15 cellular contexts compared by ENCODE assay signal in genomic region chr3:156471431-156471830, GRCh38.
"Had no signal": no experiment of that assay in that cellular context is flagged by ENCODE, and none has a peak within 500 bp of the region (broad histone marks: within the 10 kb centered on the region; RNA-seq: fewer than 3 reads in every experiment).

No MANE protein-coding gene starts in this region.

- H3K4me1 Mint-ChIP-seq: activated B cell treated with CpG ODN at 0.5 μM for 24 hours; activated CD4-positive, alpha-beta T cell treated with anti-CD3 and anti-CD28 coated beads, Interleukin-2, amount 10 ng/mL, durations not matched to agents 7 days and 5 days; activated naive CD4-positive, alpha-beta T cell treated with anti-CD3 and anti-CD28 coated beads, Interleukin-2, amount 50 U/mL, for 24 hours had no signal

- H3K4me1 ChIP-seq: esophagus squamous epithelium, left lung, vagina had no signal

- DNase-seq: activated B cell treated with CpG ODN at 0.5 μM for 24 hours; activated CD8-positive, alpha-beta memory T cell treated with anti-CD3 and anti-CD28 coated beads for 24 hours; amniotic stem cell; esophagus squamous epithelium; foreskin melanocyte; head of caudate nucleus; left lung; stimulated activated CD4-positive, alpha-beta T cell treated with anti-CD3 and anti-CD28 coated beads, Interleukin-2, amount 100 ng/mL, for 48 hours; T-helper 17 cell; testis had no signal

- H3K9me3 ChIP-seq: esophagus squamous epithelium, left lung, testis, vagina had no signal

- H3K27me3 ChIP-seq: esophagus squamous epithelium, testis, vagina had no signal

- H3K4me3 Mint-ChIP-seq: activated B cell treated with CpG ODN at 0.5 μM for 24 hours; activated CD4-positive, alpha-beta T cell treated with anti-CD3 and anti-CD28 coated beads, Interleukin-2, amount 10 ng/mL, durations not matched to agents 7 days and 5 days; activated naive CD4-positive, alpha-beta T cell treated with anti-CD3 and anti-CD28 coated beads, Interleukin-2, amount 50 U/mL, for 24 hours; natural killer cell treated with Interleukin-12 subunit alpha and Interleukin-12 subunit beta and Interleukin-15 and Interleukin-18, amount 100 ng/mL, for 72 hours; stimulated activated naive CD8-positive, alpha-beta T cell treated with anti-CD3 and anti-CD28 coated beads, Interleukin-15, Interleukin-2, amounts not matched to agents 100 ng/mL and 50 ng/mL, for 24 hours; T-helper 17 cell had no signal

- H3K4me3 ChIP-seq: esophagus squamous epithelium, left lung, testis, vagina had no signal

- H3K27ac Mint-ChIP-seq: activated B cell treated with CpG ODN at 0.5 μM for 24 hours; activated CD4-positive, alpha-beta T cell treated with anti-CD3 and anti-CD28 coated beads, Interleukin-2, amount 10 ng/mL, durations not matched to agents 7 days and 5 days; activated naive CD4-positive, alpha-beta T cell treated with anti-CD3 and anti-CD28 coated beads, Interleukin-2, amount 50 U/mL, for 24 hours; natural killer cell treated with Interleukin-12 subunit alpha and Interleukin-12 subunit beta and Interleukin-15 and Interleukin-18, amount 100 ng/mL, for 72 hours; stimulated activated naive CD8-positive, alpha-beta T cell treated with anti-CD3 and anti-CD28 coated beads, Interleukin-15, Interleukin-2, amounts not matched to agents 100 ng/mL and 50 ng/mL, for 24 hours; T-helper 17 cell had no signal

- ATAC-seq: left lung; natural killer cell treated with Interleukin-12 subunit alpha and Interleukin-12 subunit beta and Interleukin-15 and Interleukin-18, amount 100 ng/mL, for 72 hours; T-helper 17 cell had no signal

- H3K36me3 Mint-ChIP-seq: activated naive CD4-positive, alpha-beta T cell treated with anti-CD3 and anti-CD28 coated beads, Interleukin-2, amount 50 U/mL, for 24 hours; natural killer cell treated with Interleukin-12 subunit alpha and Interleukin-12 subunit beta and Interleukin-15 and Interleukin-18, amount 100 ng/mL, for 72 hours had no signal

- H3K9me3 Mint-ChIP-seq: activated B cell treated with CpG ODN at 0.5 μM for 24 hours; activated CD4-positive, alpha-beta T cell treated with anti-CD3 and anti-CD28 coated beads, Interleukin-2, amount 10 ng/mL, durations not matched to agents 7 days and 5 days; activated naive CD4-positive, alpha-beta T cell treated with anti-CD3 and anti-CD28 coated beads, Interleukin-2, amount 50 U/mL, for 24 hours; natural killer cell treated with Interleukin-12 subunit alpha and Interleukin-12 subunit beta and Interleukin-15 and Interleukin-18, amount 100 ng/mL, for 72 hours; stimulated activated naive CD8-positive, alpha-beta T cell treated with anti-CD3 and anti-CD28 coated beads, Interleukin-15, Interleukin-2, amounts not matched to agents 100 ng/mL and 50 ng/mL, for 24 hours had no signal

- H3K27ac ChIP-seq: esophagus squamous epithelium, left lung, testis, vagina had no signal

- H3K36me3 ChIP-seq: esophagus squamous epithelium, left lung, vagina had no signal
